19 cellular contexts compared by ENCODE assay signal in genomic region chr11:2571598-2572281, GRCh38.
"Had no signal": no experiment of that assay in that cellular context is flagged by ENCODE, and none has a peak within 500 bp of the region (broad histone marks: within the 10 kb centered on the region; RNA-seq: fewer than 3 reads in every experiment).

No MANE protein-coding gene starts in this region.

- H3K4me1 Mint-ChIP-seq: naive B cell; stimulated activated memory B cell treated with anti-CD40 and anti-IgM and Interleukin-4, amounts not matched to agents 10 μg/mL and 1 μg/mL and 100 μg/mL, for 72 hours had no signal

- H3K27me3 ChIP-seq: testis, vagina had no signal

- H3K4me1 ChIP-seq: testis, vagina had no signal

- H3K4me3 ChIP-seq: skin epidermis, testis, vagina had no signal

- H3K27ac Mint-ChIP-seq: activated naive CD4-positive, alpha-beta T cell treated with anti-CD3 and anti-CD28 coated beads, Interleukin-2, amount 50 U/mL, for 72 hours; dendritic cell treated with granulocyte-macrophage colony-stimulating factor and Interleukin-4, amounts not matched to agents 40 ng/mL and 50 ng/mL, for 4 days; naive B cell; stimulated activated memory B cell treated with anti-CD40 and anti-IgM and Interleukin-4, amounts not matched to agents 10 μg/mL and 1 μg/mL and 100 μg/mL, for 72 hours had no signal

- DNase-seq: activated T-cell treated with anti-CD3 and anti-CD28 coated beads, Interleukin-2, amount 50 U/mL, for 1 hour; amniotic stem cell; cerebellar nuclear complex; effector CD4-positive, alpha-beta T cell; mesenchymal stem cell; naive B cell; occipital lobe; retina; stimulated activated CD4-positive, alpha-beta T cell treated with anti-CD3 and anti-CD28 coated beads, Interleukin-2, amount 100 ng/mL, for 24 hours; T-helper 9 cell; testis; trophoblast cell had no signal

- H3K9me3 Mint-ChIP-seq: activated naive CD4-positive, alpha-beta T cell treated with anti-CD3 and anti-CD28 coated beads, Interleukin-2, amount 50 U/mL, for 72 hours; dendritic cell treated with granulocyte-macrophage colony-stimulating factor and Interleukin-4, amounts not matched to agents 40 ng/mL and 50 ng/mL, for 4 days; naive B cell; stimulated activated memory B cell treated with anti-CD40 and anti-IgM and Interleukin-4, amounts not matched to agents 10 μg/mL and 1 μg/mL and 100 μg/mL, for 72 hours had no signal

- H3K27me3 Mint-ChIP-seq: dendritic cell treated with granulocyte-macrophage colony-stimulating factor and Interleukin-4, amounts not matched to agents 40 ng/mL and 50 ng/mL, for 4 days; naive B cell; stimulated activated memory B cell treated with anti-CD40 and anti-IgM and Interleukin-4, amounts not matched to agents 10 μg/mL and 1 μg/mL and 100 μg/mL, for 72 hours had no signal

- ATAC-seq: activated naive CD4-positive, alpha-beta T cell treated with anti-CD3 and anti-CD28 coated beads, Interleukin-2, amount 50 U/mL, for 72 hours; stimulated activated memory B cell treated with anti-CD40 and anti-IgM and Interleukin-4, amounts not matched to agents 10 μg/mL and 1 μg/mL and 100 μg/mL, for 72 hours had no signal

- H3K36me3 ChIP-seq: vagina had no signal

- FAIRE-seq: bronchial epithelial cell, endometrium had no signal

- H3K9me3 ChIP-seq: testis, vagina had no signal

- H3K36me3 Mint-ChIP-seq: activated naive CD4-positive, alpha-beta T cell treated with anti-CD3 and anti-CD28 coated beads, Interleukin-2, amount 50 U/mL, for 72 hours; naive B cell; stimulated activated memory B cell treated with anti-CD40 and anti-IgM and Interleukin-4, amounts not matched to agents 10 μg/mL and 1 μg/mL and 100 μg/mL, for 72 hours had no signal

- H3K4me3 Mint-ChIP-seq: dendritic cell treated with granulocyte-macrophage colony-stimulating factor and Interleukin-4, amounts not matched to agents 40 ng/mL and 50 ng/mL, for 4 days; naive B cell; stimulated activated memory B cell treated with anti-CD40 and anti-IgM and Interleukin-4, amounts not matched to agents 10 μg/mL and 1 μg/mL and 100 μg/mL, for 72 hours had no signal

- H3K27ac ChIP-seq: skin epidermis, testis, vagina had no signal
